17 cellular contexts compared by ENCODE assay signal in genomic region chr10:119715628-119716505, GRCh38. TPM values are rescaled to one million over a fixed set of nuclear protein-coding genes. Genes with fewer than 3 reads are reported as not detected.
A peak's percentile ranks its signal among the peaks of the same experiment; 100 is the strongest.
DNase-seq lines count a peak whose midpoint lies in the region; ATAC-seq, FAIRE-seq and TF ChIP-seq lines count a peak whose summit lies in the region.
"Had no signal": no experiment of that assay in that cellular context is flagged by ENCODE, and none has a peak within 500 bp of the region (broad histone marks: within the 10 kb centered on the region; RNA-seq: fewer than 3 reads in every experiment).

No MANE protein-coding gene starts in this region.

- H2BK20ac ChIP-seq in H1 (ENCODE audit: low read length), result 0 out of 2 replicates have a peak overlapping the region, but pooled peaks have one; percentile 32

- no peak overlapping the region for H3K27ac ChIP-seq in SK-N-SH (ENCODE audit: low read depth in 2 of 2, low read length in 1 of 2)
- no peak overlapping the region for H3K27ac ChIP-seq in H1 (ENCODE audit: low read depth, low read length)
- peak overlapping the region in 1 of 3 donors; percentile 31 for H3K27ac ChIP-seq in thyroid gland
- H3K27ac ChIP-seq: VCaP had no signal

- H3K79me2 ChIP-seq in SK-N-SH (ENCODE audit: insufficient read depth) (no peaks in the 10 kb centered on the region), H1 (ENCODE audit: control insufficient read depth in 1 of 2, insufficient read depth in 2 of 2, low read length in 2 of 2) (no peaks in the 10 kb centered on the region)

- no peaks in the 10 kb centered on the region for H3K23me2 ChIP-seq in H1 (ENCODE audit: low read depth, low read length)

- peaks cover 0 to 6% (median 2%) of the 10 kb centered on the region in 7 donors for H3K9me3 Mint-ChIP-seq in CD14-positive monocyte

- H3K4me3 Mint-ChIP-seq in CD14-positive monocyte, result no peak overlapping the region

- no peak for TF ChIP-seq CTCF in SK-N-SH (IDR thresholded peaks at IDR 0.05)
- TF ChIP-seq CTCF in H1 (IDR thresholded peaks at IDR 0.05; ENCODE audit: control extremely low read depth in 1 of 3, insufficient read depth in 1 of 3, low read depth in 1 of 3, low read length in 3 of 3), result no peak
- TF ChIP-seq CTCF in thyroid gland (IDR thresholded peaks at IDR 0.05), result no peak
- TF ChIP-seq CTCF in CD14-positive monocyte (IDR thresholded peaks at IDR 0.05), result no peak

- POLR2A ChIA-PET in SK-N-SH (lab: Yijun Ruan, JAX) (no interaction called here), H1 (lab: Charles Lee; ENCODE audit: partially characterized antibody) (interaction anchor here (2.8 to 3.2 kb wide), 2 partner anchors 10 to 28 kb away, joined by 7 to 11 read pairs; partner anchors contain the start of gene INPP5F)

- H3F3A ChIP-seq in SK-N-SH (replicated peaks; ENCODE audit: insufficient read depth), result no peaks in the 10 kb centered on the region

- no peak overlapping the region for H4K8ac ChIP-seq in H1 (ENCODE audit: extremely low read depth, insufficient read depth, low read length)

- no peaks in the 10 kb centered on the region for H3K27me3 ChIP-seq in SK-N-SH (ENCODE audit: insufficient read depth)
- H3K27me3 ChIP-seq in H1 (replicated peaks in 1 of 4; ENCODE audit: control insufficient read depth in 3 of 4, extremely low read depth in 1 of 4, insufficient read depth in 3 of 4, low read length in 3 of 4), result no peaks in the 10 kb centered on the region
- no peaks in the 10 kb centered on the region for H3K27me3 ChIP-seq in thyroid gland

- no peak overlapping the region for H2AK5ac ChIP-seq in H1 (ENCODE audit: low read depth, low read length)

- no peaks in the 10 kb centered on the region for H3K4me1 Mint-ChIP-seq in CD14-positive monocyte

- CTCF ChIA-PET in SK-N-SH (lab: Yijun Ruan, JAX) (interaction anchor here (1.5 to 3.1 kb wide), 3 partner anchors 11 to 35 kb away, joined by 4 to 11 read pairs (median 5); no protein-coding TSS in a partner anchor), H1 (lab: Charles Lee; ENCODE audit: partially characterized antibody) (interaction anchor here (1.0 to 1.7 kb wide), 2 partner anchors 35 to 108 kb away, joined by 3 to 5 read pairs; no protein-coding TSS in a partner anchor)

- H3K4me2 ChIP-seq in SK-N-SH, result no peak overlapping the region
- no peak overlapping the region for H3K4me2 ChIP-seq in H1 (ENCODE audit: insufficient read depth in 1 of 2, low read depth in 2 of 2, low read length in 2 of 2)

- no peak overlapping the region for H3K27ac Mint-ChIP-seq in CD14-positive monocyte

- no peaks in the 10 kb centered on the region for H3K36me3 Mint-ChIP-seq in CD14-positive monocyte

- no peak overlapping the region for H3K18ac ChIP-seq in H1 (ENCODE audit: extremely low read depth, low read length)

- no peak overlapping the region for H4K91ac ChIP-seq in H1 (replicated peaks; ENCODE audit: insufficient read length, low read length)

- TF ChIP-seq RAD21 in SK-N-SH (IDR thresholded peaks at IDR 0.05; ENCODE audit: low read length) (no peak), H1 (IDR thresholded peaks at IDR 0.05 in 1 of 2, conservative IDR thresholded peaks at IDR 0.05 in 1 of 2; ENCODE audit: low read depth in 2 of 2, low read length in 2 of 2) (no peak)

- TF ChIP-seq EP300 in SK-N-SH (IDR thresholded peaks at IDR 0.05; ENCODE audit: borderline replicate concordance in 1 of 2, low read depth in 1 of 2, low read length in 1 of 2), result no peak
- TF ChIP-seq EP300 in H1 (IDR thresholded peaks at IDR 0.05; ENCODE audit: borderline replicate concordance in 1 of 2, low read depth in 2 of 2, low read length in 2 of 2), result no peak

- ATAC-seq in SK-N-SH treated with all-trans-retinoic acid at 6 μM for 48 hours, result no peak
- no peak for ATAC-seq in HG02884 (IDR thresholded peaks at IDR 0.05; ENCODE audit: unreplicated experiment)
- ATAC-seq: GM12878 had no signal

- H3K23ac ChIP-seq in H1 (ENCODE audit: insufficient read length), result no peak overlapping the region

- H3K9ac ChIP-seq in SK-N-SH (no peak overlapping the region), H1 (replicated peaks in 1 of 4; ENCODE audit: extremely low read depth in 1 of 4, low read depth in 3 of 4, low read length in 3 of 4) (no peak overlapping the region)

- no peak overlapping the region for H3K4me3 ChIP-seq in SK-N-SH (ENCODE audit: low read depth in 2 of 2, low read length in 1 of 2)
- no peak overlapping the region for H3K4me3 ChIP-seq in H1 (ENCODE audit: extremely low read depth in 1 of 4, insufficient read depth in 2 of 4, low read depth in 3 of 4, low read length in 4 of 4)
- no peak overlapping the region for H3K4me3 ChIP-seq in thyroid gland (replicated peaks in 1 of 3)
- H3K4me3 ChIP-seq: GM12878 had no signal

- FAIRE-seq in H1 (lab: Jason Lieb, UNC), result no peak
- FAIRE-seq: A204.1, GM12878 had no signal

- H3K9me3 ChIP-seq in SK-N-SH (no peaks in the 10 kb centered on the region), H1 (ENCODE audit: insufficient read depth in 2 of 2, low read depth in 1 of 2, low read length in 1 of 2) (peaks cover 5% of the 10 kb centered on the region in 2 experiments; a peak in 1 of 4 replicates), thyroid gland (no peaks in the 10 kb centered on the region)

- H3K36me3 ChIP-seq in SK-N-SH (replicated peaks in 1 of 2; ENCODE audit: control insufficient read depth in 1 of 2, insufficient read depth in 2 of 2, low read length in 1 of 2), result no peaks in the 10 kb centered on the region
- no peaks in the 10 kb centered on the region for H3K36me3 ChIP-seq in H1 (ENCODE audit: control insufficient read depth in 2 of 4, insufficient read depth in 4 of 4, low read length in 3 of 4)
- no peaks in the 10 kb centered on the region for H3K36me3 ChIP-seq in thyroid gland

- H3K79me1 ChIP-seq in H1 (ENCODE audit: low read depth, low read length), result no peaks in the 10 kb centered on the region

- WGBS in SK-N-SH (ENCODE audit: low lambda C conversion rate), result 92% methylated on average over 8 of the region's 8 CpGs
- WGBS in H1 (ENCODE audit: extremely low coverage in 1 of 2, insufficient coverage in 1 of 2, insufficient read length in 1 of 2, insufficient replicate concordance in 2 of 2, low coverage in 1 of 2, low lambda C conversion rate in 2 of 2, missing lambda C conversion rate in 1 of 2), 2 experiments, result 84% methylated on average over 8 of the region's 8 CpGs; no CpG with 5 or more reads in 1 of the 2 experiments
- 47 to 60% methylated on average over 8 of the region's 8 CpGs for WGBS in thyroid gland, 2 donors

- H2BK5ac ChIP-seq in H1 (ENCODE audit: low read depth, low read length), result no peak overlapping the region

- H2BK12ac ChIP-seq in H1 (ENCODE audit: low read depth, low read length), result no peak overlapping the region

- peak; percentile 26 for DNase-seq in SK-N-SH
- no peak for DNase-seq in H1 (ENCODE audit: low read depth in 1 of 2, low spot score in 2 of 2)
- DNase-seq in midbrain (lab: John Stamatoyannopoulos, UW), result peak; percentile 42
- peak; percentile 35 to 50 for DNase-seq in thyroid gland
- DNase-seq in T-helper 1 cell, result no peak
- no peak for DNase-seq in CD14-positive monocyte (ENCODE audit: low spot score)
- DNase-seq: activated gamma-delta T cell treated with Interleukin-2 at 50 U/mL for 16 hours, COR-L47, Kasumi-1, NCI-H1694, NCI-H510A treated with DMSO at 0.1 percent for 48 hours, OCI-M1 had no signal

- no peak overlapping the region for H3K14ac ChIP-seq in H1 (ENCODE audit: insufficient read length)

- H3K4ac ChIP-seq in H1 (replicated peaks; ENCODE audit: insufficient read length, low read depth, low read length), result no peak overlapping the region

- H2AFZ ChIP-seq in SK-N-SH (ENCODE audit: low read depth) (no peak overlapping the region), H1 (ENCODE audit: low read length) (0 out of 2 replicates have a peak overlapping the region, but pooled peaks have one; percentile 36)

- no peak overlapping the region for H2BK15ac ChIP-seq in H1 (ENCODE audit: low read length)

- intact Hi-C loops in thyroid gland (cut with DNase I) (no loop called here), CD14-positive monocyte (cut with micrococcal nuclease) (no loop called here)

- no peak overlapping the region for H2BK120ac ChIP-seq in H1 (replicated peaks; ENCODE audit: low read depth, low read length)

- no peak for TF ChIP-seq POLR2A in H1 (IDR thresholded peaks at IDR 0.05; ENCODE audit: control extremely low read depth in 1 of 2, low read depth in 2 of 2, low read length in 2 of 2)
- no peak for TF ChIP-seq POLR2A in thyroid gland (IDR thresholded peaks at IDR 0.05)

- peaks cover 0 to 2% (median 1%) of the 10 kb centered on the region in 3 donors for H3K27me3 Mint-ChIP-seq in CD14-positive monocyte (ENCODE audit: low read depth in 3 of 3)

- H3K56ac ChIP-seq in H1 (replicated peaks; ENCODE audit: insufficient read length, low read depth, low read length), result no peak overlapping the region

- H3K4me1 ChIP-seq in SK-N-SH (ENCODE audit: control insufficient read depth in 1 of 2, insufficient read depth in 2 of 2, low read depth in 1 of 2, low read length in 1 of 2) (no peaks in the 10 kb centered on the region; a peak in 1 of 4 replicates), H1 (replicated peaks in 1 of 4; ENCODE audit: control insufficient read depth in 3 of 4, insufficient read depth in 4 of 4, low read length in 3 of 4) (peaks cover 0 to 2% (median 0%) of the 10 kb centered on the region in 4 experiments; a peak in 2 of 7 replicates), thyroid gland (no peaks in the 10 kb centered on the region)

- no peak overlapping the region for H4K5ac ChIP-seq in H1 (ENCODE audit: insufficient read length, low read depth, low read length)

- H4K20me1 ChIP-seq in SK-N-SH (ENCODE audit: insufficient read depth), result no peaks in the 10 kb centered on the region
- H4K20me1 ChIP-seq in H1 (replicated peaks in 1 of 2; ENCODE audit: control insufficient read depth in 1 of 2, insufficient read depth in 2 of 2, low read length in 2 of 2), result no peaks in the 10 kb centered on the region

- no peaks in the 10 kb centered on the region for H3K9me2 ChIP-seq in SK-N-SH

TF ChIP-seq in SK-N-SH, 30 proteins besides CTCF, POLR2A, EP300 and RAD21 (continues in another document):
- TF ChIP-seq SMC3 (IDR thresholded peaks at IDR 0.05; ENCODE audit: low read depth, low read length), result no peak

TF ChIP-seq in H1, 55 proteins besides CTCF, POLR2A, EP300 and RAD21 (continues in another document):
- no peak for TF ChIP-seq JUND (IDR thresholded peaks at IDR 0.05; ENCODE audit: low read length)

RNA-seq across cellular contexts. Expression of gene INPP5F, which starts 10.0 kb away (rescaled TPM):
- polyA plus RNA-seq in SK-N-SH (2012; rRNA removed), result 7.8 and 9.3 TPM in 2 replicates
- polyA plus RNA-seq in SK-N-SH (2012; cell fraction: cytosol; rRNA removed), result 9.9 and 10.9 TPM in 2 replicates
- 9.6 and 15.1 TPM in 2 replicates for polyA plus RNA-seq in SK-N-SH (2012; cell fraction: nucleus; rRNA removed)
- total RNA-seq in H1 (2021; fragmentation: NEBNext Ultra II Directional; extraction: Animal tissue kit (Norgen Biotek cat#: 25700)), result 97.9 and 101 TPM in 2 replicates
- polyA plus RNA-seq in H1 (2011; rRNA removed), result 32.1 and 50.1 TPM in 2 replicates
- 52.3 TPM for polyA plus RNA-seq in H1 (2011; cell fraction: cytosol; rRNA removed)
- 24.2 TPM for polyA plus RNA-seq in H1 (2011; cell fraction: nucleus; rRNA removed)
- polyA plus RNA-seq in H1 (2012, experiment 1 of 2), result 60.7 to 95.4 TPM (median 74.9 TPM) in 4 replicates
- 6.2 TPM for polyA plus RNA-seq in H1 (2012, experiment 2 of 2)
- 91.7 TPM for polyA plus RNA-seq in H1 (2013, experiment 1 of 2)
- 102 TPM for polyA plus RNA-seq in H1 (2013, experiment 2 of 2)
- 50.3 and 71.5 TPM in 2 replicates for polyA minus RNA-seq in H1 (2011; rRNA and poly(A)+ RNA removed)
- 37.9 TPM for polyA minus RNA-seq in H1 (2011; cell fraction: cytosol; rRNA and poly(A)+ RNA removed)
- polyA minus RNA-seq in H1 (2011; cell fraction: nucleus; rRNA and poly(A)+ RNA removed), result 73.9 TPM
- total RNA-seq in thyroid gland, result 10 to 100 TPM; 12.6 to 14.9 (median 13.4) TPM
- 1 to 10 TPM; 5.1 to 6.9 TPM for polyA plus RNA-seq in CD14-positive monocyte

Comparison
In these comparisons a context has a peak if more than half of its experiments do, and no peak if none do; other contexts are left out.
1. DNase-seq: peak in SK-N-SH (single experiment), midbrain (single experiment) and thyroid gland (2 of 2); none in H1 (0 of 2), T-helper 1 cell (0 of 5) and CD14-positive monocyte (single experiment).